12 cellular contexts compared by ENCODE assay signal in the genomic region with DNA sequence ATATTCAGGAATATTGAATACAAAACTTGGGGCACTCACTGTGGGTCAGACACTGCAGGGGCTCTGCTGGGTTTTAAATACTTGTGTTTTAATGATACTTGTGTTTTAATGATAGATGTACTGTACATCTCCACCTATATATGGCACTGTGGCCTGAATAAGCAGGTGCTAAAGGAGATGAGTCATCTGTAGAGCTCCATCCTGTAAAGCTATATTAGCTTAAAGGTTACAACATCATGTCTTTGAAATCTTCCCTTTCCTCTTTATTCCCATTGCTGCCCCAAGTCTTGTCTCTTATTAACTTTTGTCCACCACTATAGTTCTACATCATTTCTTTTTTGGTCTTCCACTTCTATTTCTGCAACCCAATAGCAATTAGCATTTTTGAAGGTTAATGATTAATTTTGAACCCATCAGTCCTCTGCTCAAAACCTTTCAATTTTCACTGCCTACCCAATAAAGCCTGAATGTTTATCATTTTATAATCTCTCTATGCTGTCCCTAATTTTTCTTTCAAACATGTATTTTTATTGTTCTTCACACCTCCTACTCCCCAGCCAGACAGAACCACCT.
DNase-seq lines count a peak whose midpoint lies in the region; ATAC-seq and TF ChIP-seq lines count a peak whose summit lies in the region.
"Had no signal": no experiment of that assay in that cellular context is flagged by ENCODE, and none has a peak within 500 bp of the region (broad histone marks: within the 10 kb centered on the region; RNA-seq: fewer than 3 reads in every experiment).

No MANE protein-coding gene starts in this region.

- H3K27ac ChIP-seq in right atrium auricular region: no peak overlapping the region
- H3K27ac ChIP-seq: upper lobe of right lung had no signal

- no peaks in the 10 kb centered on the region for H3K9me3 ChIP-seq in right atrium auricular region
- H3K9me3 ChIP-seq: upper lobe of right lung had no signal

- TF ChIP-seq CTCF in right atrium auricular region (IDR thresholded peaks at IDR 0.05): no peak

- no peaks in the 10 kb centered on the region for H3K36me3 ChIP-seq in right atrium auricular region
- H3K36me3 ChIP-seq: upper lobe of right lung had no signal

- H3K4me3 ChIP-seq in right atrium auricular region: no peak overlapping the region
- H3K4me3 ChIP-seq: upper lobe of right lung had no signal

- no peaks in the 10 kb centered on the region for H3K4me1 ChIP-seq in right atrium auricular region
- H3K4me1 ChIP-seq: upper lobe of right lung had no signal

- ATAC-seq in GM18873 (IDR thresholded peaks at IDR 0.05; ENCODE audit: low FRiP score, unreplicated experiment) (peak; percentile 92), GM21786 (IDR thresholded peaks at IDR 0.05; ENCODE audit: unreplicated experiment) (peak; percentile 95), HG03432 (IDR thresholded peaks at IDR 0.05; ENCODE audit: unreplicated experiment) (peak; percentile 86), esophagus mucosa (peak; percentile 94)
- ATAC-seq: CD8-positive, alpha-beta T cell; upper lobe of right lung had no signal

- no peaks in the 10 kb centered on the region for H3K27me3 ChIP-seq in right atrium auricular region
- H3K27me3 ChIP-seq: upper lobe of right lung had no signal

- no peak for DNase-seq in activated CD4-positive, alpha-beta T cell treated with anti-CD3 and anti-CD28 coated beads, Interleukin-2, amount 50 U/mL, for 4 hours
- DNase-seq in NCI-H524 treated with DMSO at 0.1 percent for 48 hours (lab: John Stamatoyannopoulos, UW) (no peak), DMS114 treated with DMSO at 0.1 percent for 48 hours (lab: John Stamatoyannopoulos, UW; ENCODE audit: unreplicated experiment) (no peak), right atrium auricular region (ENCODE audit: low spot score) (no peak)
- DNase-seq: CD8-positive, alpha-beta T cell; NCI-H2227 treated with DMSO at 0.1 percent for 48 hours; posterior cingulate gyrus; upper lobe of right lung had no signal
